In genomic region chr15:75130597-75131268, GRCh38 we compare ENCODE assay signal across 10 cellular contexts.
DNase-seq lines count a peak whose midpoint lies in the region; ATAC-seq and TF ChIP-seq lines count a peak whose summit lies in the region.
"Had no signal": no experiment of that assay in that cellular context is flagged by ENCODE, and none has a peak within 500 bp of the region (broad histone marks: within the 10 kb centered on the region; RNA-seq: fewer than 3 reads in every experiment).

No MANE protein-coding gene starts in this region.

- H3K4me1 ChIP-seq in OCI-LY7 (ENCODE audit: insufficient read depth, low read length, poor library complexity, severe bottlenecking), result peaks cover 16% of the 10 kb centered on the region
- H3K4me1 ChIP-seq: tibial nerve had no signal

- H3K27ac Mint-ChIP-seq in activated CD4-positive, alpha-beta memory T cell treated with anti-CD3 and anti-CD28 coated beads, Interleukin-2, amount 10 ng/mL, durations not matched to agents 7 days and 5 days, result peak overlapping the region; percentile 40
- H3K27ac Mint-ChIP-seq in activated CD4-positive, alpha-beta memory T cell treated with anti-CD3 and anti-CD28 coated beads for 36 hours, result no peak overlapping the region
- no peak overlapping the region for H3K27ac Mint-ChIP-seq in stimulated activated effector memory CD8-positive, alpha-beta T cell treated with anti-CD3 and anti-CD28 coated beads, Interleukin-12 subunit alpha, Interleukin-12 subunit beta, amount 100 ng/mL, for 72 hours

- TF ChIP-seq CTCF in OCI-LY7 (conservative IDR thresholded peaks at IDR 0.05; ENCODE audit: low read length), result no peak

- ATAC-seq in HG02852 (IDR thresholded peaks at IDR 0.05; ENCODE audit: unreplicated experiment), result peak; percentile 88
- peak; percentile 99 for ATAC-seq in stimulated activated effector memory CD8-positive, alpha-beta T cell treated with anti-CD3 and anti-CD28 coated beads, Interleukin-12 subunit alpha, Interleukin-12 subunit beta, amount 100 ng/mL, for 72 hours

- peaks cover 41% of the 10 kb centered on the region for H3K27me3 Mint-ChIP-seq in activated CD4-positive, alpha-beta memory T cell treated with anti-CD3 and anti-CD28 coated beads, Interleukin-2, amount 10 ng/mL, durations not matched to agents 7 days and 5 days
- peaks cover 7% of the 10 kb centered on the region for H3K27me3 Mint-ChIP-seq in activated CD4-positive, alpha-beta memory T cell treated with anti-CD3 and anti-CD28 coated beads for 36 hours

- no peaks in the 10 kb centered on the region for H3K79me2 ChIP-seq in OCI-LY7 (ENCODE audit: insufficient read depth, low read depth, low read length)

- no peaks in the 10 kb centered on the region for H3K36me3 ChIP-seq in OCI-LY7 (ENCODE audit: insufficient read depth, low read length)
- H3K36me3 ChIP-seq: tibial nerve had no signal

- no peaks in the 10 kb centered on the region for H3K36me3 Mint-ChIP-seq in activated CD4-positive, alpha-beta memory T cell treated with anti-CD3 and anti-CD28 coated beads, Interleukin-2, amount 10 ng/mL, durations not matched to agents 7 days and 5 days (ENCODE audit: low read depth)
- H3K36me3 Mint-ChIP-seq in activated CD4-positive, alpha-beta memory T cell treated with anti-CD3 and anti-CD28 coated beads for 36 hours, result no peaks in the 10 kb centered on the region
- no peaks in the 10 kb centered on the region for H3K36me3 Mint-ChIP-seq in stimulated activated effector memory CD8-positive, alpha-beta T cell treated with anti-CD3 and anti-CD28 coated beads, Interleukin-12 subunit alpha, Interleukin-12 subunit beta, amount 100 ng/mL, for 72 hours

- H3K4me2 ChIP-seq in OCI-LY7 (ENCODE audit: low read length), result peak overlapping the region; percentile 42

- CTCF ChIA-PET in activated CD4-positive, alpha-beta memory T cell treated with anti-CD3 and anti-CD28 coated beads, Interleukin-2, amount 10 ng/mL, durations not matched to agents 7 days and 5 days (lab: Charles Lee), result interaction anchor here (0.5 to 1.9 kb wide), 3 partner anchors 22 to 107 kb away, joined by 3 to 4 read pairs (median 3); partner anchors contain the start of gene PPCDC
- CTCF ChIA-PET in activated CD4-positive, alpha-beta memory T cell treated with anti-CD3 and anti-CD28 coated beads for 36 hours (lab: Charles Lee), result interaction anchor here (0.7 to 2.7 kb wide), 6 partner anchors 16 to 101 kb away, joined by 3 to 9 read pairs (median 4); partner anchors contain the start of gene C15orf39
- CTCF ChIA-PET in OCI-LY7 (lab: Charles Lee; ENCODE audit: unreplicated experiment), result no interaction called here

- H3K4me1 Mint-ChIP-seq in activated CD4-positive, alpha-beta memory T cell treated with anti-CD3 and anti-CD28 coated beads, Interleukin-2, amount 10 ng/mL, durations not matched to agents 7 days and 5 days, result peaks cover 33% of the 10 kb centered on the region
- H3K4me1 Mint-ChIP-seq in activated CD4-positive, alpha-beta memory T cell treated with anti-CD3 and anti-CD28 coated beads for 36 hours (ENCODE audit: low read depth), result peaks cover 10% of the 10 kb centered on the region
- peaks cover 28% of the 10 kb centered on the region for H3K4me1 Mint-ChIP-seq in stimulated activated effector memory CD8-positive, alpha-beta T cell treated with anti-CD3 and anti-CD28 coated beads, Interleukin-12 subunit alpha, Interleukin-12 subunit beta, amount 100 ng/mL, for 72 hours

- peak overlapping the region; percentile 15 for H3K4me3 ChIP-seq in OCI-LY7 (ENCODE audit: low read depth, low read length, poor library complexity, severe bottlenecking)

- no peaks in the 10 kb centered on the region for H3K9me3 Mint-ChIP-seq in activated CD4-positive, alpha-beta memory T cell treated with anti-CD3 and anti-CD28 coated beads, Interleukin-2, amount 10 ng/mL, durations not matched to agents 7 days and 5 days
- no peaks in the 10 kb centered on the region for H3K9me3 Mint-ChIP-seq in activated CD4-positive, alpha-beta memory T cell treated with anti-CD3 and anti-CD28 coated beads for 36 hours
- no peaks in the 10 kb centered on the region for H3K9me3 Mint-ChIP-seq in stimulated activated effector memory CD8-positive, alpha-beta T cell treated with anti-CD3 and anti-CD28 coated beads, Interleukin-12 subunit alpha, Interleukin-12 subunit beta, amount 100 ng/mL, for 72 hours

- no TSS peak for BruUV-seq in OCI-LY7 (replicated peaks; lab: Mats Ljungman, UMichigan)

- H3K9me3 ChIP-seq in OCI-LY7 (ENCODE audit: low read length), result no peaks in the 10 kb centered on the region
- H3K9me3 ChIP-seq: tibial nerve had no signal

- no peaks in the 10 kb centered on the region for H4K20me1 ChIP-seq in OCI-LY7 (ENCODE audit: insufficient read depth, low read length)

- no peak overlapping the region for H3K27ac ChIP-seq in OCI-LY7 (ENCODE audit: low read depth, low read length, poor library complexity, severe bottlenecking)
- H3K27ac ChIP-seq: tibial nerve had no signal

- DNase-seq in activated CD4-positive, alpha-beta memory T cell treated with anti-CD3 and anti-CD28 coated beads, Interleukin-2, amount 10 ng/mL, durations not matched to agents 7 days and 5 days, result peak; percentile 25
- no peak for DNase-seq in activated CD4-positive, alpha-beta memory T cell treated with anti-CD3 and anti-CD28 coated beads for 36 hours
- DNase-seq in OCI-LY7 (ENCODE audit: low spot score) (peak; percentile 40), A172 (ENCODE audit: low spot score) (no peak), NCI-H526 treated with DMSO at 0.1 percent for 48 hours (lab: John Stamatoyannopoulos, UW) (no peak), NCI-H1105 (lab: John Stamatoyannopoulos, UW) (no peak)
- no peak for DNase-seq in stimulated activated effector memory CD8-positive, alpha-beta T cell treated with anti-CD3 and anti-CD28 coated beads, Interleukin-12 subunit alpha, Interleukin-12 subunit beta, amount 100 ng/mL, for 72 hours (ENCODE audit: low spot score in 2 of 2)
- DNase-seq: ACHN had no signal

- H2AFZ ChIP-seq in OCI-LY7 (ENCODE audit: low read length), result peak overlapping the region; percentile 27; the same call in 1 of the 2 replicates

- no peaks in the 10 kb centered on the region for H3K9me2 ChIP-seq in OCI-LY7 (ENCODE audit: insufficient read depth, low read length)

- intact Hi-C loops in activated CD4-positive, alpha-beta memory T cell treated with anti-CD3 and anti-CD28 coated beads for 36 hours (cut with micrococcal nuclease), result loop anchor here (1.0 kb wide), 3 partner anchors 22 to 63 kb away; no protein-coding TSS in a partner anchor
- intact Hi-C loops in OCI-LY7 (cut with micrococcal nuclease; ENCODE audit: unreplicated experiment), result no loop called here

- POLR2A ChIA-PET in activated CD4-positive, alpha-beta memory T cell treated with anti-CD3 and anti-CD28 coated beads, Interleukin-2, amount 10 ng/mL, durations not matched to agents 7 days and 5 days (lab: Charles Lee), result interaction anchor here (0.6 to 2.2 kb wide), 9 partner anchors 22 to 797 kb away, joined by 3 to 13 read pairs (median 4); partner anchors contain the start of genes C15orf39 and PPCDC
- POLR2A ChIA-PET in activated CD4-positive, alpha-beta memory T cell treated with anti-CD3 and anti-CD28 coated beads for 36 hours (lab: Charles Lee), result interaction anchor here (0.7 to 1.2 kb wide), 3 partner anchors 23 to 840 kb away, joined by 3 to 5 read pairs (median 4); no protein-coding TSS in a partner anchor
- POLR2A ChIA-PET in OCI-LY7 (lab: Charles Lee), result interaction anchor here (1.0 to 1.3 kb wide), 2 partner anchors 18 to 88 kb away, joined by 3 read pairs; no protein-coding TSS in a partner anchor

- peak overlapping the region; percentile 66 for H3K4me3 Mint-ChIP-seq in activated CD4-positive, alpha-beta memory T cell treated with anti-CD3 and anti-CD28 coated beads, Interleukin-2, amount 10 ng/mL, durations not matched to agents 7 days and 5 days
- H3K4me3 Mint-ChIP-seq in activated CD4-positive, alpha-beta memory T cell treated with anti-CD3 and anti-CD28 coated beads for 36 hours, result no peak overlapping the region
- peak overlapping the region; percentile 18 for H3K4me3 Mint-ChIP-seq in stimulated activated effector memory CD8-positive, alpha-beta T cell treated with anti-CD3 and anti-CD28 coated beads, Interleukin-12 subunit alpha, Interleukin-12 subunit beta, amount 100 ng/mL, for 72 hours

Comparison
In these comparisons a context has a peak if more than half of its experiments do, and no peak if none do; other contexts are left out.
1. DNase-seq: peak in activated CD4-positive, alpha-beta memory T cell treated with anti-CD3 and anti-CD28 coated beads, Interleukin-2, amount 10 ng/mL, durations not matched to agents 7 days and 5 days (single experiment) and OCI-LY7 (single experiment); none in activated CD4-positive, alpha-beta memory T cell treated with anti-CD3 and anti-CD28 coated beads for 36 hours (single experiment), stimulated activated effector memory CD8-positive, alpha-beta T cell treated with anti-CD3 and anti-CD28 coated beads, Interleukin-12 subunit alpha, Interleukin-12 subunit beta, amount 100 ng/mL, for 72 hours (0 of 2), A172 (single experiment), NCI-H526 treated with DMSO at 0.1 percent for 48 hours (single experiment) and NCI-H1105 (single experiment).